23 cellular contexts compared by ENCODE assay signal in the genomic region with DNA sequence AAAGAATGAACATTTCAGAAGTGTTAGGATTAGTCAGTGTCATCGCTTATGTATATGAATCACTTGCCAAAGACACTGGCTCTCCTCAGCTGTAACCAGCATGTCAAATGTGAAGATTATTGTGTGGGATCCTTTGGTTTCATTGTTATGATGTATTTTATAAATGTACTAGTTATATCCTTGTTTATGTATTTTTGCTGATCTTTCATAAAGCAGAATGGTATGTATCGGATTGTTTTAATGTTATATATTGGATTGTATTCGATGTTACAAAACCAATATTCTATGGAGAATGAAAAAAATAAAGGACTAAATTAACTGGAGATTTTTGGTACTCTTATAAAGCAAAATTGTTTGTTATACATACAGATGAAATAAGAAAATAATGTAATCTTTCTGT. TPM values are rescaled to one million over a fixed set of nuclear protein-coding genes. Genes with fewer than 3 reads are reported as not detected.
DNase-seq lines count a peak whose midpoint lies in the region; ATAC-seq, FAIRE-seq and TF ChIP-seq lines count a peak whose summit lies in the region.
"Had no signal": no experiment of that assay in that cellular context is flagged by ENCODE, and none has a peak within 500 bp of the region (broad histone marks: within the 10 kb centered on the region; RNA-seq: fewer than 3 reads in every experiment).

No MANE protein-coding gene starts in this region.

- no peaks in the 10 kb centered on the region for H3K27me3 ChIP-seq in IMR-90 (ENCODE audit: control insufficient read depth, insufficient read depth, low read length)
- no peaks in the 10 kb centered on the region for H3K27me3 ChIP-seq in small intestine (ENCODE audit: control insufficient read depth in 2 of 2, insufficient read depth in 2 of 2, low read length in 2 of 2)
- H3K27me3 ChIP-seq: BE2C; BLaER1 treated with 17β-estradiol and CSF1 and Interleukin-3, amounts not matched to agents 10 nM and 100 nM had no signal

- H2AFZ ChIP-seq in IMR-90 (replicated peaks; ENCODE audit: low read length, poor library complexity) = no peak overlapping the region

- no peak overlapping the region for H2AK5ac ChIP-seq in IMR-90 (ENCODE audit: low read depth, low read length)

- BruUV-seq in IMR-90 (replicated peaks; lab: Mats Ljungman, UMichigan) = no TSS peak

- H3K27ac ChIP-seq in A549 (no peak overlapping the region), IMR-90 (ENCODE audit: insufficient read depth, low read length) (no peak overlapping the region), small intestine (ENCODE audit: low read depth in 1 of 2, low read length in 1 of 2) (no peak overlapping the region)
- H3K27ac ChIP-seq: BLaER1 treated with 17β-estradiol and CSF1 and Interleukin-3, amounts not matched to agents 10 nM and 100 nM had no signal

- H3K79me1 ChIP-seq in IMR-90 (ENCODE audit: low read depth in 1 of 2, low read length in 2 of 2) = no peaks in the 10 kb centered on the region

- H3K4me2 ChIP-seq in A549 (no peak overlapping the region), IMR-90 (ENCODE audit: low read depth, low read length) (no peak overlapping the region)
- H3K4me2 ChIP-seq: BLaER1 treated with 17β-estradiol and CSF1 and Interleukin-3, amounts not matched to agents 10 nM and 100 nM had no signal

- POLR2A ChIA-PET in A549 (lab: Yijun Ruan, JAX) = no interaction called here
- POLR2A ChIA-PET in IMR-90 (lab: Charles Lee; ENCODE audit: unreplicated experiment) = interaction anchor here (0.7 kb wide), 1 partner anchor 52 kb away, joined by 3 read pairs; no protein-coding TSS in a partner anchor

- H3K4ac ChIP-seq in IMR-90 (ENCODE audit: low read depth, low read length) = no peak overlapping the region

- H3K4me1 ChIP-seq in A549 (no peaks in the 10 kb centered on the region), IMR-90 (ENCODE audit: control insufficient read depth, insufficient read depth, low read length) (no peaks in the 10 kb centered on the region), small intestine (ENCODE audit: control insufficient read depth in 2 of 2, insufficient read depth in 1 of 2, low read depth in 1 of 2, low read length in 1 of 2) (no peaks in the 10 kb centered on the region)
- H3K4me1 ChIP-seq: BE2C; BLaER1 treated with 17β-estradiol and CSF1 and Interleukin-3, amounts not matched to agents 10 nM and 100 nM; HAP-1 had no signal

- H4K5ac ChIP-seq in IMR-90 (ENCODE audit: low read depth, low read length) = no peak overlapping the region

- no peak overlapping the region for H2BK15ac ChIP-seq in IMR-90 (ENCODE audit: low read depth, low read length)

- CTCF ChIA-PET in A549 (lab: Yijun Ruan, JAX) (no interaction called here), IMR-90 (lab: Yijun Ruan, JAX) (no interaction called here)

- no peak for DNase-seq in A549 (ENCODE audit: low read depth in 1 of 2, low spot score in 1 of 2)
- no peak for DNase-seq in IMR-90
- no peak for DNase-seq in small intestine
- no peak for DNase-seq in OCI-M2 (lab: John Stamatoyannopoulos, UW; ENCODE audit: unreplicated experiment)
- DNase-seq in occipital lobe (lab: John Stamatoyannopoulos, UW) = no peak
- DNase-seq: ACHN; AML-193; BE2C; CD4-positive, alpha-beta T cell; CD8-positive, alpha-beta memory T cell; DMS 273 treated with DMSO at 0.1 percent for 48 hours; DMS79; EL; GF-D8; GOT3; HFFc6 had no signal

- H4K8ac ChIP-seq in IMR-90 (ENCODE audit: low read depth in 2 of 2, low read length in 2 of 2) = no peak overlapping the region

- TF ChIP-seq RAD21 in A549 (conservative IDR thresholded peaks at IDR 0.05 in 1 of 2, IDR thresholded peaks at IDR 0.05 in 1 of 2) = no peak
- no peak for TF ChIP-seq RAD21 in IMR-90 (IDR thresholded peaks at IDR 0.05; ENCODE audit: low read length)

- no peak overlapping the region for H3K56ac ChIP-seq in IMR-90 (ENCODE audit: extremely low read depth, insufficient read depth, low read length)

- in situ Hi-C loops in IMR-90 (cut with MboI; ENCODE audit: low sequenced_read_pairs) = no loop called here

- dilution Hi-C loops in IMR-90 (cut with HindIII; ENCODE audit: low sequenced_read_pairs, unreplicated experiment) = no loop called here

- FAIRE-seq in A549 (lab: Jason Lieb, UNC) = no peak
- peak; percentile 59 for FAIRE-seq in small intestine (lab: Jason Lieb, UNC)
- FAIRE-seq: D721Med, GM12891, GM18507, H54 had no signal

- no peak overlapping the region for H4K91ac ChIP-seq in IMR-90 (ENCODE audit: insufficient read depth, low read depth, low read length)

- H3K4me3 ChIP-seq in A549 (no peak overlapping the region), IMR-90 (ENCODE audit: insufficient read depth, low read depth, low read length) (no peak overlapping the region), small intestine (ENCODE audit: low read depth in 1 of 2, low read length in 2 of 2) (no peak overlapping the region)
- H3K4me3 ChIP-seq: BLaER1 treated with 17β-estradiol and CSF1 and Interleukin-3, amounts not matched to agents 10 nM and 100 nM; HAP-1 had no signal

- TF ChIP-seq CTCF in A549 (IDR thresholded peaks at IDR 0.05) = no peak
- no peak for TF ChIP-seq CTCF in IMR-90 (conservative IDR thresholded peaks at IDR 0.05; ENCODE audit: low read depth, low read length)

- H3K9me1 ChIP-seq in IMR-90 (ENCODE audit: insufficient read depth, low read length) = no peaks in the 10 kb centered on the region

- ATAC-seq in A549 (no peak), IMR-90 (ENCODE audit: low read depth) (no peak), HG03280 (IDR thresholded peaks at IDR 0.05; ENCODE audit: unreplicated experiment) (no peak)

- H3K36me3 ChIP-seq in IMR-90 (ENCODE audit: control insufficient read depth, insufficient read depth, low read length) (no peaks in the 10 kb centered on the region; the same call in 1 of the 2 replicates), small intestine (ENCODE audit: control insufficient read depth in 2 of 2, insufficient read depth in 2 of 2, low read length in 2 of 2) (peaks cover 2 to 3% of the 10 kb centered on the region in 2 donors)
- H3K36me3 ChIP-seq: BE2C had no signal

- H4K20me1 ChIP-seq in IMR-90 (ENCODE audit: insufficient read depth, low read length) = no peaks in the 10 kb centered on the region
- H4K20me1 ChIP-seq: BLaER1 treated with 17β-estradiol and CSF1 and Interleukin-3, amounts not matched to agents 10 nM and 100 nM had no signal

- no peak overlapping the region for H3K9ac ChIP-seq in IMR-90 (ENCODE audit: low read depth, low read length)
- H3K9ac ChIP-seq: BLaER1 treated with 17β-estradiol and CSF1 and Interleukin-3, amounts not matched to agents 10 nM and 100 nM had no signal

- H3K18ac ChIP-seq in IMR-90 (ENCODE audit: low read depth, low read length) = no peak overlapping the region

- H2AK9ac ChIP-seq in IMR-90 (replicated peaks; ENCODE audit: low read depth, low read length, poor library complexity) = no peak overlapping the region

- H2BK5ac ChIP-seq in IMR-90 (ENCODE audit: low read depth, low read length, poor library complexity, severe bottlenecking) = no peak overlapping the region

- no peak overlapping the region for H3K14ac ChIP-seq in IMR-90 (replicated peaks; ENCODE audit: low read depth, low read length)

- no peak for TF ChIP-seq EP300 in A549 (IDR thresholded peaks at IDR 0.05)

- H2BK120ac ChIP-seq in IMR-90 (ENCODE audit: low read depth, low read length) = no peak overlapping the region

- no peak overlapping the region for H3K23ac ChIP-seq in IMR-90 (ENCODE audit: low read depth, low read length)

- H3K9me3 ChIP-seq in A549 (no peaks in the 10 kb centered on the region), IMR-90 (ENCODE audit: control insufficient read depth, insufficient read depth, low read length) (no peaks in the 10 kb centered on the region), small intestine (ENCODE audit: control insufficient read depth, low read depth) (no peaks in the 10 kb centered on the region)
- H3K9me3 ChIP-seq: BE2C, HAP-1 had no signal

- intact Hi-C loops in IMR-90 (cut with micrococcal nuclease) = no loop called here

- 80% methylated on average over 3 of the region's 3 CpGs for WGBS in A549 (ENCODE audit: missing lambda C conversion rate)
- WGBS in IMR-90 (ENCODE audit: extremely low coverage in 2 of 2, insufficient read length in 1 of 2), 2 experiments = no CpG with 5 or more reads among the region's 3 CpGs
- WGBS in small intestine, 3 donors = 94 to 97% (median 96%) methylated on average over 3 of the region's 3 CpGs

- H2BK20ac ChIP-seq in IMR-90 (ENCODE audit: low read depth, low read length) = no peak overlapping the region

- TF ChIP-seq POLR2A in A549 (IDR thresholded peaks at IDR 0.05; ENCODE audit: low read length) = no peak
- TF ChIP-seq POLR2A in IMR-90 (IDR thresholded peaks at IDR 0.05; ENCODE audit: low read depth, low read length) = no peak

TF ChIP-seq in A549, 52 proteins besides CTCF, POLR2A, EP300 and RAD21 (continues in another document):
- no peak for TF ChIP-seq CBX2 (IDR thresholded peaks at IDR 0.05; ENCODE audit: borderline replicate concordance, low read depth)
- no peak for TF ChIP-seq FOSL2 (IDR thresholded peaks at IDR 0.05)
- no peak for TF ChIP-seq FOSL2 (CRISPR knock-in tag; IDR thresholded peaks at IDR 0.05)

TF ChIP-seq in IMR-90, 13 proteins besides CTCF, POLR2A, EP300 and RAD21:
- TF ChIP-seq MAFK (IDR thresholded peaks at IDR 0.05; ENCODE audit: low read depth, low read length) = peak; percentile 38; the same call in 1 of the 2 replicates
- TF ChIP-seq FOS (IDR thresholded peaks at IDR 0.05; ENCODE audit: low read depth, low read length) = no peak
TF ChIP-seq in IMR-90: peak in this region for 1.

RNA-seq across cellular contexts. Expression of a gene that starts 49.2 kb away (rescaled TPM):
- polyA plus RNA-seq in A549 (2011; rRNA removed) = 16.1 and 18.5 TPM in 2 replicates
- 3.7 and 3.8 TPM in 2 replicates for polyA plus RNA-seq in A549 (2012; cell fraction: cytosol; rRNA removed)
- polyA plus RNA-seq in A549 (2012; cell fraction: nucleus; rRNA removed) = 1.4 and 2.3 TPM in 2 replicates
- polyA plus RNA-seq in A549 (2017; fragmentation: RNase III; extraction: RNeasy Plus Mini Kit Qiagen cat#74134 plus additional on column Dnase treatment) = 8.5 to 9.1 TPM (median 9.0 TPM) in 3 replicates
- 3.4 and 3.5 TPM in 2 replicates for polyA minus RNA-seq in A549 (2011; rRNA and poly(A)+ RNA removed)
- 9.2 and 10.6 TPM in 2 replicates for total RNA-seq in IMR-90 (2012; rRNA removed)
- polyA plus RNA-seq in IMR-90 (2012; rRNA removed) = 3.8 and 6.2 TPM in 2 replicates
- 0.84 and 1.6 TPM in 2 replicates for polyA plus RNA-seq in IMR-90 (2012; cell fraction: cytosol; rRNA removed)
- polyA plus RNA-seq in IMR-90 (2012; cell fraction: nucleus; rRNA removed; ENCODE audit: low replicate concordance) = 0.72 and 6.5 TPM in 2 replicates
- polyA plus RNA-seq in small intestine = 10 to 100 TPM in 2 of 3 donors, 1 to 10 TPM in 1; 7.7 to 26.4 (median 12.4) TPM
- total RNA-seq in occipital lobe = 14.5 TPM

RNA-seq across cellular contexts. Expression of a gene that starts 49.4 kb away (rescaled TPM):
- 8.4 and 10.2 TPM in 2 replicates for polyA plus RNA-seq in A549 (2011; rRNA removed)
- polyA plus RNA-seq in A549 (2012; cell fraction: cytosol; rRNA removed) = 2.5 and 3.0 TPM in 2 replicates
- polyA plus RNA-seq in A549 (2012; cell fraction: nucleus; rRNA removed) = 3.7 and 4.0 TPM in 2 replicates
- 5.0 to 5.6 TPM (median 5.1 TPM) in 3 replicates for polyA plus RNA-seq in A549 (2017; fragmentation: RNase III; extraction: RNeasy Plus Mini Kit Qiagen cat#74134 plus additional on column Dnase treatment)
- 4.3 and 4.9 TPM in 2 replicates for polyA minus RNA-seq in A549 (2011; rRNA and poly(A)+ RNA removed)
- total RNA-seq in IMR-90 (2012; rRNA removed) = 2.9 and 4.2 TPM in 2 replicates
- polyA plus RNA-seq in IMR-90 (2012; rRNA removed) = 4.4 and 5.1 TPM in 2 replicates
- 0.87 and 1.2 TPM in 2 replicates for polyA plus RNA-seq in IMR-90 (2012; cell fraction: cytosol; rRNA removed)
- polyA plus RNA-seq in IMR-90 (2012; cell fraction: nucleus; rRNA removed; ENCODE audit: low replicate concordance) = 4.0 and 12.1 TPM in 2 replicates
- 10 to 100 TPM in 1 of 3 donors, 1 to 10 TPM in 2; 5.1 to 17.0 (median 7.0) TPM for polyA plus RNA-seq in small intestine
- 13.4 TPM for total RNA-seq in occipital lobe
